In the genomic region with DNA sequence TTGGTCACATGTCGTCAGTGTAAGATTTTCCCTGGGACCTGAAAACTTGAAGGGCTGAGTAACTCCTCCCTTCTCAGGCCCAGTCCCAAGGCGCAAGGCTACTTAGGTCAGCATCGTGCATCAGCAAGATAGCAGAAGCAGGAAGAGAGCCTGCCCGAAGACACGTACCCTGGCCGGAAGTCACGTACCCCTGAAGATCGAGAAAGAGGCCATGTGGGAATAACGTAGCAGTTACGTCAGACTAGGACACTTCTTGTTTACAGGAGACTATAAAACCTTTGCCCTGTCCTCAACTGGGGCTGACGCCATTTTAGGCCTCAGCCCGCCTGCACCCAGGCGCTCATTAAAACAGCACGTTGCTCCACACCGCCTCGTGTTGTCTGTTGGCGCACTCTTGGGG, we compare ENCODE assay signal across 2 cellular contexts.
TF ChIP-seq lines count a peak whose summit lies in the region.

No MANE protein-coding gene starts in this region.

TF ChIP-seq in GM23338, 12 proteins besides CTCF, POLR2A, EP300 and RAD21 (continued from another document):
- TF ChIP-seq, protein P1, sequence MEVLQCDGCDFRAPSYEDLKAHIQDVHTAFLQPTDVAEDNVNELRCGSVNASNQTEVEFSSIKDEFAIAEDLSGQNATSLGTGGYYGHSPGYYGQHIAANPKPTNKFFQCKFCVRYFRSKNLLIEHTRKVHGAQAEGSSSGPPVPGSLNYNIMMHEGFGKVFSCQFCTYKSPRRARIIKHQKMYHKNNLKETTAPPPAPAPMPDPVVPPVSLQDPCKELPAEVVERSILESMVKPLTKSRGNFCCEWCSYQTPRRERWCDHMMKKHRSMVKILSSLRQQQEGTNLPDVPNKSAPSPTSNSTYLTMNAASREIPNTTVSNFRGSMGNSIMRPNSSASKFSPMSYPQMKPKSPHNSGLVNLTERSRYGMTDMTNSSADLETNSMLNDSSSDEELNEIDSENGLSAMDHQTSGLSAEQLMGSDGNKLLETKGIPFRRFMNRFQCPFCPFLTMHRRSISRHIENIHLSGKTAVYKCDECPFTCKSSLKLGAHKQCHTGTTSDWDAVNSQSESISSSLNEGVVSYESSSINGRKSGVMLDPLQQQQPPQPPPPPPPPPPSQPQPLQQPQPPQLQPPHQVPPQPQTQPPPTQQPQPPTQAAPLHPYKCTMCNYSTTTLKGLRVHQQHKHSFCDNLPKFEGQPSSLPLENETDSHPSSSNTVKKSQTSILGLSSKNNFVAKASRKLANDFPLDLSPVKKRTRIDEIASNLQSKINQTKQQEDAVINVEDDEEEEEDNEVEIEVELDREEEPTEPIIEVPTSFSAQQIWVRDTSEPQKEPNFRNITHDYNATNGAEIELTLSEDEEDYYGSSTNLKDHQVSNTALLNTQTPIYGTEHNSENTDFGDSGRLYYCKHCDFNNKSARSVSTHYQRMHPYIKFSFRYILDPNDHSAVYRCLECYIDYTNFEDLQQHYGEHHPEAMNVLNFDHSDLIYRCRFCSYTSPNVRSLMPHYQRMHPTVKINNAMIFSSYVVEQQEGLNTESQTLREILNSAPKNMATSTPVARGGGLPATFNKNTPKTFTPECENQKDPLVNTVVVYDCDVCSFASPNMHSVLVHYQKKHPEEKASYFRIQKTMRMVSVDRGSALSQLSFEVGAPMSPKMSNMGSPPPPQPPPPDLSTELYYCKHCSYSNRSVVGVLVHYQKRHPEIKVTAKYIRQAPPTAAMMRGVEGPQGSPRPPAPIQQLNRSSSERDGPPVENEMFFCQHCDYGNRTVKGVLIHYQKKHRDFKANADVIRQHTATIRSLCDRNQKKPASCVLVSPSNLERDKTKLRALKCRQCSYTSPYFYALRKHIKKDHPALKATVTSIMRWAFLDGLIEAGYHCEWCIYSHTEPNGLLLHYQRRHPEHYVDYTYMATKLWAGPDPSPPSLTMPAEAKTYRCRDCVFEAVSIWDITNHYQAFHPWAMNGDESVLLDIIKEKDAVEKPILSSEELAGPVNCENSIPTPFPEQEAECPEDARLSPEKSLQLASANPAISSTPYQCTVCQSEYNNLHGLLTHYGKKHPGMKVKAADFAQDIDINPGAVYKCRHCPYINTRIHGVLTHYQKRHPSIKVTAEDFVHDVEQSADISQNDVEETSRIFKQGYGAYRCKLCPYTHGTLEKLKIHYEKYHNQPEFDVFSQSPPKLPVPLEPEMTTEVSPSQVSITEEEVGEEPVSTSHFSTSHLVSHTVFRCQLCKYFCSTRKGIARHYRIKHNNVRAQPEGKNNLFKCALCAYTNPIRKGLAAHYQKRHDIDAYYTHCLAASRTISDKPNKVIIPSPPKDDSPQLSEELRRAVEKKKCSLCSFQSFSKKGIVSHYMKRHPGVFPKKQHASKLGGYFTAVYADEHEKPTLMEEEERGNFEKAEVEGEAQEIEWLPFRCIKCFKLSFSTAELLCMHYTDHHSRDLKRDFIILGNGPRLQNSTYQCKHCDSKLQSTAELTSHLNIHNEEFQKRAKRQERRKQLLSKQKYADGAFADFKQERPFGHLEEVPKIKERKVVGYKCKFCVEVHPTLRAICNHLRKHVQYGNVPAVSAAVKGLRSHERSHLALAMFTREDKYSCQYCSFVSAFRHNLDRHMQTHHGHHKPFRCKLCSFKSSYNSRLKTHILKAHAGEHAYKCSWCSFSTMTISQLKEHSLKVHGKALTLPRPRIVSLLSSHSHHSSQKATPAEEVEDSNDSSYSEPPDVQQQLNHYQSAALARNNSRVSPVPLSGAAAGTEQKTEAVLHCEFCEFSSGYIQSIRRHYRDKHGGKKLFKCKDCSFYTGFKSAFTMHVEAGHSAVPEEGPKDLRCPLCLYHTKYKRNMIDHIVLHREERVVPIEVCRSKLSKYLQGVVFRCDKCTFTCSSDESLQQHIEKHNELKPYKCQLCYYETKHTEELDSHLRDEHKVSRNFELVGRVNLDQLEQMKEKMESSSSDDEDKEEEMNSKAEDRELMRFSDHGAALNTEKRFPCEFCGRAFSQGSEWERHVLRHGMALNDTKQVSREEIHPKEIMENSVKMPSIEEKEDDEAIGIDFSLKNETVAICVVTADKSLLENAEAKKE (CRISPR knock-in tag; IDR thresholded peaks at IDR 0.05): no peak
- no peak for TF ChIP-seq ETS1 (IDR thresholded peaks at IDR 0.05)
- TF ChIP-seq ZNF114 (CRISPR knock-in tag; IDR thresholded peaks at IDR 0.05): no peak
- no peak for TF ChIP-seq EZH2phosphoT487 (IDR thresholded peaks at IDR 0.05; ENCODE audit: unreplicated experiment)
- TF ChIP-seq ZNF331 (CRISPR knock-in tag; IDR thresholded peaks at IDR 0.05; ENCODE audit: low read depth): no peak
- TF ChIP-seq NANOG (IDR thresholded peaks at IDR 0.05; ENCODE audit: borderline replicate concordance): no peak
- TF ChIP-seq STAT1 (IDR thresholded peaks at IDR 0.05; ENCODE audit: unreplicated experiment): no peak
- no peak for TF ChIP-seq CREB1 (CRISPR knock-in tag; IDR thresholded peaks at IDR 0.05; ENCODE audit: low read depth)
- TF ChIP-seq, protein P2, sequence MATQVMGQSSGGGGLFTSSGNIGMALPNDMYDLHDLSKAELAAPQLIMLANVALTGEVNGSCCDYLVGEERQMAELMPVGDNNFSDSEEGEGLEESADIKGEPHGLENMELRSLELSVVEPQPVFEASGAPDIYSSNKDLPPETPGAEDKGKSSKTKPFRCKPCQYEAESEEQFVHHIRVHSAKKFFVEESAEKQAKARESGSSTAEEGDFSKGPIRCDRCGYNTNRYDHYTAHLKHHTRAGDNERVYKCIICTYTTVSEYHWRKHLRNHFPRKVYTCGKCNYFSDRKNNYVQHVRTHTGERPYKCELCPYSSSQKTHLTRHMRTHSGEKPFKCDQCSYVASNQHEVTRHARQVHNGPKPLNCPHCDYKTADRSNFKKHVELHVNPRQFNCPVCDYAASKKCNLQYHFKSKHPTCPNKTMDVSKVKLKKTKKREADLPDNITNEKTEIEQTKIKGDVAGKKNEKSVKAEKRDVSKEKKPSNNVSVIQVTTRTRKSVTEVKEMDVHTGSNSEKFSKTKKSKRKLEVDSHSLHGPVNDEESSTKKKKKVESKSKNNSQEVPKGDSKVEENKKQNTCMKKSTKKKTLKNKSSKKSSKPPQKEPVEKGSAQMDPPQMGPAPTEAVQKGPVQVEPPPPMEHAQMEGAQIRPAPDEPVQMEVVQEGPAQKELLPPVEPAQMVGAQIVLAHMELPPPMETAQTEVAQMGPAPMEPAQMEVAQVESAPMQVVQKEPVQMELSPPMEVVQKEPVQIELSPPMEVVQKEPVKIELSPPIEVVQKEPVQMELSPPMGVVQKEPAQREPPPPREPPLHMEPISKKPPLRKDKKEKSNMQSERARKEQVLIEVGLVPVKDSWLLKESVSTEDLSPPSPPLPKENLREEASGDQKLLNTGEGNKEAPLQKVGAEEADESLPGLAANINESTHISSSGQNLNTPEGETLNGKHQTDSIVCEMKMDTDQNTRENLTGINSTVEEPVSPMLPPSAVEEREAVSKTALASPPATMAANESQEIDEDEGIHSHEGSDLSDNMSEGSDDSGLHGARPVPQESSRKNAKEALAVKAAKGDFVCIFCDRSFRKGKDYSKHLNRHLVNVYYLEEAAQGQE (IDR thresholded peaks at IDR 0.05; ENCODE audit: unreplicated experiment): no peak
- TF ChIP-seq JUNB (IDR thresholded peaks at IDR 0.05; ENCODE audit: unreplicated experiment): no peak

TF ChIP-seq in K562, 482 proteins besides CTCF, POLR2A, EP300 and RAD21 (continued from another document and continues in another):
- TF ChIP-seq MGA (IDR thresholded peaks at IDR 0.05): peak; percentile 83
- no peak for TF ChIP-seq ZNF444 (CRISPR knock-in tag; IDR thresholded peaks at IDR 0.05)
- TF ChIP-seq, protein P3, sequence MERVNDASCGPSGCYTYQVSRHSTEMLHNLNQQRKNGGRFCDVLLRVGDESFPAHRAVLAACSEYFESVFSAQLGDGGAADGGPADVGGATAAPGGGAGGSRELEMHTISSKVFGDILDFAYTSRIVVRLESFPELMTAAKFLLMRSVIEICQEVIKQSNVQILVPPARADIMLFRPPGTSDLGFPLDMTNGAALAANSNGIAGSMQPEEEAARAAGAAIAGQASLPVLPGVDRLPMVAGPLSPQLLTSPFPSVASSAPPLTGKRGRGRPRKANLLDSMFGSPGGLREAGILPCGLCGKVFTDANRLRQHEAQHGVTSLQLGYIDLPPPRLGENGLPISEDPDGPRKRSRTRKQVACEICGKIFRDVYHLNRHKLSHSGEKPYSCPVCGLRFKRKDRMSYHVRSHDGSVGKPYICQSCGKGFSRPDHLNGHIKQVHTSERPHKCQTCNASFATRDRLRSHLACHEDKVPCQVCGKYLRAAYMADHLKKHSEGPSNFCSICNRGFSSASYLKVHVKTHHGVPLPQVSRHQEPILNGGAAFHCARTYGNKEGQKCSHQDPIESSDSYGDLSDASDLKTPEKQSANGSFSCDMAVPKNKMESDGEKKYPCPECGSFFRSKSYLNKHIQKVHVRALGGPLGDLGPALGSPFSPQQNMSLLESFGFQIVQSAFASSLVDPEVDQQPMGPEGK (CRISPR knock-in tag; IDR thresholded peaks at IDR 0.05; ENCODE audit: borderline replicate concordance): no peak
- no peak for TF ChIP-seq MAZ (CRISPR knock-in tag; conservative IDR thresholded peaks at IDR 0.05 in 1 of 2, IDR thresholded peaks at IDR 0.05 in 1 of 2)
- peak in 1 of 2 experiments; percentile 12; a peak in 1 of 3 replicates for TF ChIP-seq CBX3 (IDR thresholded peaks at IDR 0.05; ENCODE audit: borderline replicate concordance in 1 of 2, low read length in 2 of 2)
- TF ChIP-seq ARNT (IDR thresholded peaks at IDR 0.05): 0 out of 4 replicates have a peak, but pooled peaks of 1 of the 2 experiments have one; percentile 40
- no peak for TF ChIP-seq ZBTB8A (IDR thresholded peaks at IDR 0.05; ENCODE audit: partially characterized antibody)
- TF ChIP-seq SRSF3 (IDR thresholded peaks at IDR 0.05; ENCODE audit: insufficient read depth, low read length): no peak
- TF ChIP-seq, protein P4, sequence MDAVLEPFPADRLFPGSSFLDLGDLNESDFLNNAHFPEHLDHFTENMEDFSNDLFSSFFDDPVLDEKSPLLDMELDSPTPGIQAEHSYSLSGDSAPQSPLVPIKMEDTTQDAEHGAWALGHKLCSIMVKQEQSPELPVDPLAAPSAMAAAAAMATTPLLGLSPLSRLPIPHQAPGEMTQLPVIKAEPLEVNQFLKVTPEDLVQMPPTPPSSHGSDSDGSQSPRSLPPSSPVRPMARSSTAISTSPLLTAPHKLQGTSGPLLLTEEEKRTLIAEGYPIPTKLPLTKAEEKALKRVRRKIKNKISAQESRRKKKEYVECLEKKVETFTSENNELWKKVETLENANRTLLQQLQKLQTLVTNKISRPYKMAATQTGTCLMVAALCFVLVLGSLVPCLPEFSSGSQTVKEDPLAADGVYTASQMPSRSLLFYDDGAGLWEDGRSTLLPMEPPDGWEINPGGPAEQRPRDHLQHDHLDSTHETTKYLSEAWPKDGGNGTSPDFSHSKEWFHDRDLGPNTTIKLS (IDR thresholded peaks at IDR 0.05; ENCODE audit: borderline replicate concordance, low read depth): peak; percentile 46; the same call in 1 of the 2 replicates
- TF ChIP-seq ZNF551 (CRISPR knock-in tag; IDR thresholded peaks at IDR 0.05): no peak
- no peak for TF ChIP-seq DIDO1 (tag; IDR thresholded peaks at IDR 0.05; ENCODE audit: low read depth)
